In the genomic region with DNA sequence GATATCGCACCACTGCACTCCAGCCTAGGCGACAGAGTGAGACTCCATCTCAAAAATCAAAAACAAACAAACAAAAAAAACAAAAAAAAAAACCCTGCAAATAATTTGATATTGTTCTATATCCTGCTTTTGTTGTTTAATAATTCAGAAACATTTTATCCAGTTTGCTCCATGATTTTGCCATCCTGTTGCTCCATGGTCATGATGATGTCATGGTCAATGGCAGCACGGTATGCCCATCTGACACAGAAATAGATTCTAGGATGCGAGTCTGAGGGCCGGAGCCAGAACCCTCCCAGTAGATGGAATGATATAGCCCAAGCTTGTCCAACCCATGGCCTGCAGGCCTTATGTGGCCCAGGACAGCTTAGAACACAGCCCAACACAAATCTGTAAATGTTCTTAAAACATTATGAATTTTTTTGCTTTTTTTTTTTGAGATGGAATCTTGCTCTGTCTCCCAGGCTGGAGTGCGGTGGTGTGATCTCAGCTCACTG, we compare ENCODE assay signal across 29 cellular contexts.
"Had no signal": no experiment of that assay in that cellular context is flagged by ENCODE, and none has a peak within 500 bp of the region (broad histone marks: within the 10 kb centered on the region; RNA-seq: fewer than 3 reads in every experiment).

No MANE protein-coding gene starts in this region.

- H3K27ac Mint-ChIP-seq: stimulated activated effector memory CD8-positive, alpha-beta T cell treated with anti-CD3 and anti-CD28 coated beads, Interleukin-12 subunit alpha, Interleukin-12 subunit beta, amount 100 ng/mL, for 72 hours; stimulated activated memory B cell treated with anti-CD40 and anti-IgM and Interleukin-4, amounts not matched to agents 10 μg/mL and 1 μg/mL and 100 μg/mL, for 72 hours; stimulated activated naive B cell treated with anti-CD40 and anti-IgM and Interleukin-4, amounts not matched to agents 10 μg/mL and 1 μg/mL and 100 μg/mL, for 72 hours; stimulated activated naive CD8-positive, alpha-beta T cell treated with anti-CD3 and anti-CD28 coated beads, Interleukin-15, amount 100 ng/mL, for 72 hours; stimulated activated naive CD8-positive, alpha-beta T cell treated with anti-CD3 and anti-CD28 coated beads, Interleukin-15, Interleukin-2, amounts not matched to agents 100 ng/mL and 50 ng/mL, for 24 hours; type B pancreatic cell had no signal

- H3K4me3 ChIP-seq: stomach, suprapubic skin, testis, thoracic aorta, thyroid gland, tibial artery, tibial nerve, transverse colon, upper lobe of left lung, upper lobe of right lung, uterus, vagina had no signal

- H3K27me3 ChIP-seq: stomach, suprapubic skin, testis, thyroid gland, tibial artery, tibial nerve, transverse colon, upper lobe of left lung, upper lobe of right lung, vagina had no signal

- ATAC-seq: stimulated activated effector memory CD8-positive, alpha-beta T cell treated with anti-CD3 and anti-CD28 coated beads, Interleukin-12 subunit alpha, Interleukin-12 subunit beta, amount 100 ng/mL, for 72 hours; stimulated activated memory B cell treated with anti-CD40 and anti-IgM and Interleukin-4, amounts not matched to agents 10 μg/mL and 1 μg/mL and 100 μg/mL, for 72 hours; stimulated activated naive B cell treated with anti-CD40 and anti-IgM and Interleukin-4, amounts not matched to agents 10 μg/mL and 1 μg/mL and 100 μg/mL, for 72 hours; stimulated activated naive CD8-positive, alpha-beta T cell treated with anti-CD3 and anti-CD28 coated beads, Interleukin-15, amount 100 ng/mL, for 72 hours; stimulated activated naive CD8-positive, alpha-beta T cell treated with anti-CD3 and anti-CD28 coated beads, Interleukin-15, Interleukin-2, amounts not matched to agents 100 U/mL and 50 U/mL, for 24 hours; upper lobe of right lung had no signal

- H3K36me3 ChIP-seq: suprapubic skin, thoracic aorta, thyroid gland, tibial artery, tibial nerve, transverse colon, upper lobe of left lung, upper lobe of right lung, uterus, vagina had no signal

- H3K27ac ChIP-seq: stomach, suprapubic skin, testis, thoracic aorta, thyroid gland, tibial artery, tibial nerve, transverse colon, upper lobe of left lung, upper lobe of right lung, uterus, vagina had no signal

- H3K9me3 Mint-ChIP-seq: stimulated activated effector memory CD8-positive, alpha-beta T cell treated with anti-CD3 and anti-CD28 coated beads, Interleukin-12 subunit alpha, Interleukin-12 subunit beta, amount 100 ng/mL, for 72 hours; stimulated activated naive B cell treated with anti-CD40 and anti-IgM and Interleukin-4, amounts not matched to agents 10 μg/mL and 1 μg/mL and 100 μg/mL, for 72 hours; stimulated activated naive CD8-positive, alpha-beta T cell treated with anti-CD3 and anti-CD28 coated beads, Interleukin-15, amount 100 ng/mL, for 72 hours; stimulated activated naive CD8-positive, alpha-beta T cell treated with anti-CD3 and anti-CD28 coated beads, Interleukin-15, Interleukin-2, amounts not matched to agents 100 ng/mL and 50 ng/mL, for 24 hours had no signal

- H3K9me3 ChIP-seq: suprapubic skin, testis, thoracic aorta, thyroid gland, tibial artery, transverse colon, upper lobe of left lung, upper lobe of right lung, uterus, vagina had no signal

- H3K4me1 ChIP-seq: stomach, suprapubic skin, testis, thyroid gland, tibial artery, tibial nerve, transverse colon, upper lobe of left lung, upper lobe of right lung, uterus, vagina had no signal

- H3K4me3 Mint-ChIP-seq: stimulated activated effector memory CD8-positive, alpha-beta T cell treated with anti-CD3 and anti-CD28 coated beads, Interleukin-12 subunit alpha, Interleukin-12 subunit beta, amount 100 ng/mL, for 72 hours; stimulated activated memory B cell treated with anti-CD40 and anti-IgM and Interleukin-4, amounts not matched to agents 10 μg/mL and 1 μg/mL and 100 μg/mL, for 72 hours; stimulated activated naive B cell treated with anti-CD40 and anti-IgM and Interleukin-4, amounts not matched to agents 10 μg/mL and 1 μg/mL and 100 μg/mL, for 72 hours; stimulated activated naive CD8-positive, alpha-beta T cell treated with anti-CD3 and anti-CD28 coated beads, Interleukin-15, amount 100 ng/mL, for 72 hours; stimulated activated naive CD8-positive, alpha-beta T cell treated with anti-CD3 and anti-CD28 coated beads, Interleukin-15, Interleukin-2, amounts not matched to agents 100 ng/mL and 50 ng/mL, for 24 hours; type B pancreatic cell had no signal

- H3K4me1 Mint-ChIP-seq: stimulated activated effector memory CD8-positive, alpha-beta T cell treated with anti-CD3 and anti-CD28 coated beads, Interleukin-12 subunit alpha, Interleukin-12 subunit beta, amount 100 ng/mL, for 72 hours; stimulated activated memory B cell treated with anti-CD40 and anti-IgM and Interleukin-4, amounts not matched to agents 10 μg/mL and 1 μg/mL and 100 μg/mL, for 72 hours; stimulated activated naive CD8-positive, alpha-beta T cell treated with anti-CD3 and anti-CD28 coated beads, Interleukin-15, amount 100 ng/mL, for 72 hours had no signal

- DNase-seq: stimulated activated CD4-positive, alpha-beta T cell treated with anti-CD3 and anti-CD28 coated beads, Interleukin-2, amount 100 ng/mL, for 48 hours; stimulated activated CD4-positive, alpha-beta T cell treated with anti-CD3 and anti-CD28 coated beads, Interleukin-4, amount 100 ng/mL, for 1 hour; stimulated activated CD4-positive, alpha-beta T cell treated with anti-CD3 and anti-CD28 coated beads, Interleukin-4, amount 100 ng/mL, for 24 hours; stimulated activated CD4-positive, alpha-beta T cell treated with anti-CD3 and anti-CD28 coated beads, Interleukin-4, amount 100 ng/mL, for 4 hours; stimulated activated CD8-positive, alpha-beta memory T cell treated with anti-CD3 and anti-CD28 coated beads, Interleukin-4, amount 100 ng/mL, for 48 hours; stimulated activated naive B cell treated with anti-CD40 and anti-IgM and Interleukin-4, amounts not matched to agents 10 μg/mL and 1 μg/mL and 100 μg/mL, for 72 hours; stimulated activated naive CD4-positive, alpha-beta T cell; stimulated activated naive CD4-positive, alpha-beta T cell treated with Interleukin-2 at 50 U/mL for 16 hours; stimulated activated naive CD8-positive, alpha-beta T cell treated with anti-CD3 and anti-CD28 coated beads, Interleukin-15, amount 100 ng/mL, for 72 hours; stimulated activated naive CD8-positive, alpha-beta T cell treated with anti-CD3 and anti-CD28 coated beads, Interleukin-15, Interleukin-2, amounts not matched to agents 100 U/mL and 50 U/mL, for 24 hours; stomach; substantia nigra; testis; thyroid gland; tibial artery; transverse colon; trophoblast cell; upper lobe of left lung; upper lobe of right lung; uterus had no signal

- FAIRE-seq: urothelium cell line had no signal

- H3K27me3 Mint-ChIP-seq: stimulated activated naive B cell treated with anti-CD40 and anti-IgM and Interleukin-4, amounts not matched to agents 10 μg/mL and 1 μg/mL and 100 μg/mL, for 72 hours; type B pancreatic cell had no signal

- H3K36me3 Mint-ChIP-seq: stimulated activated memory B cell treated with anti-CD40 and anti-IgM and Interleukin-4, amounts not matched to agents 10 μg/mL and 1 μg/mL and 100 μg/mL, for 72 hours; stimulated activated naive B cell treated with anti-CD40 and anti-IgM and Interleukin-4, amounts not matched to agents 10 μg/mL and 1 μg/mL and 100 μg/mL, for 72 hours had no signal
